8 cellular contexts compared by ENCODE assay signal in the genomic region with DNA sequence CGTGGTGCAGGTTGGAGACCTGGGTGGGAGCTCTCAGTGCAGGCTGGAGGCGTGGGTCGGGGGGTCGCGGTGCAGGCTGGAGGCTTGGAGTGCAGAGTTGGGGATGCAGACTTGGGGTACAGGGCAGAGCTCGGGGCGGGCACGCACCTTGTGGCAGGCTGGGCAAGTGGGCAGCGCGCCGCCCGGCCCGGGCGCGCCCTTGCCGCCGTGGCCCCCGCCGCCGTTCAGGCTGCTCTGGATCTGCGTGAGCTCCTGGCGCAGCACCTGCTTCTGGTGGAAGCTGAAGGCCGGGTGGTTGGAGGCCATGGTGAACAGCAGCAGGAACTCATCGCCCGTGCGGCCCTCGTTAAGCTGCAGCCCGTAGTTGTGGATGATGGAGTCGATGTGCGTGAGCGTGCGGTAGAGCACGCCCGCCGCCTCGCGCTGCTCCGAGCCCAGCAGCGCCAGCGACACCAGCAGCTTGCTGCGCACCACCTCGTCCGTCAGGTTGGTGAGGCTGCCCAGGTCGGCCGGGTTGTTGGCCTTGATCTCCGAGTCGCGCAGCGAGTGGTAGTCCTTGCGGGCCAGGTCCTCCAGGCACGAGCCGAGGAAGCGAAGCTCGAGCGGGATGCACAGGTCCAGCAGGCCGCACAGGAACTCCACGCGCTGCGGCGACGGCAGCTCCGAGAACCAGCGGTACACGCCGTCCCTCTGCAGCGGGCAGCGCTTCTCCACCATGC. TPM values are rescaled to one million over a fixed set of nuclear protein-coding genes. Genes with fewer than 3 reads are reported as not detected.
DNase-seq lines count a peak whose midpoint lies in the region; ATAC-seq, FAIRE-seq and TF ChIP-seq lines count a peak whose summit lies in the region.
"Not testable (repeated sequence)": the region's sequence is repeated elsewhere in the genome, so short reads cannot be mapped to it uniquely, and the experiment has no call there.

No MANE protein-coding gene starts in this region.

- H3K4me3 Mint-ChIP-seq in GM23338: peak overlapping the region; percentile 73
- H3K4me3 Mint-ChIP-seq in activated CD8-positive, alpha-beta memory T cell treated with anti-CD3 and anti-CD28 coated beads, Interleukin-2, amount 10 ng/mL, durations not matched to agents 7 days and 5 days: peak overlapping the region; percentile 48

- peak; percentile 10 for ATAC-seq in GM23338
- ATAC-seq in activated CD8-positive, alpha-beta memory T cell treated with anti-CD3 and anti-CD28 coated beads, Interleukin-2, amount 10 ng/mL, durations not matched to agents 7 days and 5 days: not testable (repeated sequence)

- H3K4me1 Mint-ChIP-seq in GM23338: peaks cover 51% of the 10 kb centered on the region
- H3K4me1 Mint-ChIP-seq in activated CD8-positive, alpha-beta memory T cell treated with anti-CD3 and anti-CD28 coated beads, Interleukin-2, amount 10 ng/mL, durations not matched to agents 7 days and 5 days: peaks cover 32% of the 10 kb centered on the region

- H3K79me2 ChIP-seq in GM23338 (replicated peaks; ENCODE audit: insufficient read depth) (peaks cover 43% of the 10 kb centered on the region), OCI-LY1 (ENCODE audit: insufficient read depth, low read length) (peaks cover 29% of the 10 kb centered on the region), smooth muscle cell (ENCODE audit: low read depth) (peaks cover 50% of the 10 kb centered on the region)

- not testable (repeated sequence) for H3K27ac ChIP-seq in A673 (ENCODE audit: low read depth, low read length, poor library complexity, severe bottlenecking); GM23338 (ENCODE audit: low read depth); OCI-LY1 (ENCODE audit: low read depth, low read length, poor library complexity, severe bottlenecking); smooth muscle cell (ENCODE audit: low read depth)

- H3K4me3 ChIP-seq in A673 (ENCODE audit: low read depth, low read length, poor library complexity, severe bottlenecking) (peak overlapping the region; percentile 54), GM23338 (peak overlapping the region; percentile 61), OCI-LY1 (ENCODE audit: low read depth, low read length, poor library complexity, severe bottlenecking) (peak overlapping the region; percentile 71), bronchial epithelial cell (ENCODE audit: low read depth, low read length) (peak overlapping the region; percentile 48), mucosa of stomach (ENCODE audit: low read length) (peak overlapping the region; percentile 31), smooth muscle cell (peak overlapping the region; percentile 53)

- H3K9me3 ChIP-seq in A673 (ENCODE audit: low read depth, low read length, poor library complexity, severe bottlenecking); OCI-LY1 (ENCODE audit: low read length); mucosa of stomach (ENCODE audit: control insufficient read depth, low read length); smooth muscle cell (replicated peaks; ENCODE audit: low read depth): not testable (repeated sequence)

- not testable (repeated sequence) for H3K36me3 Mint-ChIP-seq in GM23338 (ENCODE audit: low read depth); activated CD8-positive, alpha-beta memory T cell treated with anti-CD3 and anti-CD28 coated beads, Interleukin-2, amount 10 ng/mL, durations not matched to agents 7 days and 5 days

- BruUV-seq in A673 (replicated peaks; lab: Mats Ljungman, UMichigan): not testable (repeated sequence)

- H3K27me3 Mint-ChIP-seq in GM23338 (ENCODE audit: insufficient read depth, low read depth, poor library complexity): peaks cover 16% of the 10 kb centered on the region
- peaks cover 70% of the 10 kb centered on the region for H3K27me3 Mint-ChIP-seq in activated CD8-positive, alpha-beta memory T cell treated with anti-CD3 and anti-CD28 coated beads, Interleukin-2, amount 10 ng/mL, durations not matched to agents 7 days and 5 days

- not testable (repeated sequence) for H3K36me3 ChIP-seq in A673 (ENCODE audit: insufficient read depth, low read length, poor library complexity, severe bottlenecking); GM23338 (ENCODE audit: insufficient read depth); OCI-LY1 (ENCODE audit: insufficient read depth, low read length); bronchial epithelial cell (ENCODE audit: control insufficient read depth, insufficient read depth, low read length); mucosa of stomach (ENCODE audit: control insufficient read depth, insufficient read depth, low read length); smooth muscle cell (ENCODE audit: low read depth)

- DNase-seq in A673 (ENCODE audit: low spot score): peak; percentile 53
- DNase-seq in GM23338 (ENCODE audit: low spot score): peak; percentile 35
- DNase-seq in activated CD8-positive, alpha-beta memory T cell treated with anti-CD3 and anti-CD28 coated beads, Interleukin-2, amount 10 ng/mL, durations not matched to agents 7 days and 5 days; bronchial epithelial cell (ENCODE audit: low read depth); smooth muscle cell (lab: John Stamatoyannopoulos, UW; ENCODE audit: unreplicated experiment): not testable (repeated sequence)
- DNase-seq in head of caudate nucleus: peak in 28 of 42 donors; percentile 16 to 66 (median 40)

- CTCF ChIA-PET in A673 (lab: Charles Lee); activated CD8-positive, alpha-beta memory T cell treated with anti-CD3 and anti-CD28 coated beads, Interleukin-2, amount 10 ng/mL, durations not matched to agents 7 days and 5 days (lab: Charles Lee): not testable (repeated sequence)

- 4% methylated on average over 41 of the region's 67 CpGs for WGBS in smooth muscle cell (ENCODE audit: low lambda C conversion rate)

- H3K9me3 Mint-ChIP-seq in GM23338; activated CD8-positive, alpha-beta memory T cell treated with anti-CD3 and anti-CD28 coated beads, Interleukin-2, amount 10 ng/mL, durations not matched to agents 7 days and 5 days (ENCODE audit: low read depth): not testable (repeated sequence)

- not testable (repeated sequence) for H2AFZ ChIP-seq in GM23338; OCI-LY1 (ENCODE audit: low read length); smooth muscle cell (ENCODE audit: low read depth)

- H3K4me2 ChIP-seq in GM23338 (peak overlapping the region; percentile 83), OCI-LY1 (ENCODE audit: low read length) (peak overlapping the region; percentile 95), smooth muscle cell (peak overlapping the region; percentile 90)

- H4K20me1 ChIP-seq in GM23338 (replicated peaks; ENCODE audit: insufficient read depth) (peaks cover 41% of the 10 kb centered on the region), smooth muscle cell (ENCODE audit: low read depth) (peaks cover 53% of the 10 kb centered on the region)
- not testable (repeated sequence) for H4K20me1 ChIP-seq in OCI-LY1 (ENCODE audit: insufficient read depth, low read length)

- not testable (repeated sequence) for H3K9me2 ChIP-seq in GM23338 (ENCODE audit: insufficient read depth); OCI-LY1 (ENCODE audit: low read depth, low read length)

- not testable (repeated sequence) for H3K27ac Mint-ChIP-seq in GM23338; activated CD8-positive, alpha-beta memory T cell treated with anti-CD3 and anti-CD28 coated beads, Interleukin-2, amount 10 ng/mL, durations not matched to agents 7 days and 5 days

- intact Hi-C loops in A673 (cut with micrococcal nuclease; ENCODE audit: unreplicated experiment): loop anchor here (5.0 kb wide), 1 partner anchor 54 kb away; no protein-coding TSS in a partner anchor
- intact Hi-C loops in head of caudate nucleus (cut with DNase I): loop anchor here (5.0 kb wide), 1 partner anchor 99 kb away; a partner anchor contains a TSS

- not testable (repeated sequence) for H3F3A ChIP-seq in GM23338 (replicated peaks; ENCODE audit: low read depth); OCI-LY1 (ENCODE audit: insufficient read depth, low read length); smooth muscle cell (ENCODE audit: low read depth)

- POLR2A ChIA-PET in A673 (lab: Charles Lee; ENCODE audit: low non-redundant PET): not testable (repeated sequence)

- FAIRE-seq in bronchial epithelial cell (lab: Jason Lieb, UNC): not testable (repeated sequence)

- not testable (repeated sequence) for H3K27me3 ChIP-seq in A673 (replicated peaks; ENCODE audit: insufficient read depth, low read depth, low read length, poor library complexity); OCI-LY1 (ENCODE audit: insufficient read depth, low read length); bronchial epithelial cell (ENCODE audit: control insufficient read depth, insufficient read depth, low read length); mucosa of stomach (ENCODE audit: control insufficient read depth, insufficient read depth, low read length); smooth muscle cell (ENCODE audit: low read depth)
- peaks cover 14% of the 10 kb centered on the region for H3K27me3 ChIP-seq in GM23338 (ENCODE audit: insufficient read depth)

- not testable (repeated sequence) for TF ChIP-seq CTCF in A673 (conservative IDR thresholded peaks at IDR 0.05; ENCODE audit: low read depth, low read length); GM23338 (conservative IDR thresholded peaks at IDR 0.05; ENCODE audit: low read depth in 2 of 2); OCI-LY1 (IDR thresholded peaks at IDR 0.05; ENCODE audit: low read length); bronchial epithelial cell (IDR thresholded peaks at IDR 0.05; ENCODE audit: insufficient read depth, low read length, severe bottlenecking); smooth muscle cell (IDR thresholded peaks at IDR 0.05; ENCODE audit: borderline replicate concordance, insufficient read depth, poor library complexity, severe bottlenecking)

- H3K4me1 ChIP-seq in A673 (ENCODE audit: insufficient read depth, low read length, poor library complexity, severe bottlenecking) (peaks cover 14% of the 10 kb centered on the region), GM23338 (ENCODE audit: insufficient read depth) (peaks cover 21% of the 10 kb centered on the region), OCI-LY1 (ENCODE audit: insufficient read depth, low read length, severe bottlenecking) (peaks cover 56% of the 10 kb centered on the region), mucosa of stomach (ENCODE audit: control insufficient read depth, insufficient read depth, low read length) (peaks cover 39% of the 10 kb centered on the region), smooth muscle cell (ENCODE audit: low read depth) (peaks cover 30% of the 10 kb centered on the region)

- H3K9ac ChIP-seq in OCI-LY1 (ENCODE audit: low read length) (peak overlapping the region; percentile 67; the same call in 1 of the 2 replicates), mucosa of stomach (ENCODE audit: low read length) (peak overlapping the region; percentile 41)
- H3K9ac ChIP-seq in smooth muscle cell (ENCODE audit: low read depth): not testable (repeated sequence)

RNA-seq across cellular contexts. Expression of a gene that starts 1.1 kb away (rescaled TPM):
- total RNA-seq in A673 (2021): 30.3 and 32.3 TPM in 2 replicates
- 22.4 and 31.2 TPM in 2 replicates for total RNA-seq in GM23338 (2014; rRNA removed; shearing (Covaris generic))
- polyA plus RNA-seq in GM23338 (2016; fragmentation: Nextera tagmentation; extraction: Ambion mirVana): 6.8 and 7.6 TPM in 2 replicates
- total RNA-seq in activated CD8-positive, alpha-beta memory T cell treated with anti-CD3 and anti-CD28 coated beads, Interleukin-2, amount 10 ng/mL, durations not matched to agents 7 days and 5 days: 1 to 10 TPM in 1 of 2 experiments, under 1 TPM in 1; 0.63 to 1.5 TPM
- total RNA-seq in bronchial epithelial cell: 2.9 and 4.2 TPM in 2 replicates
- total RNA-seq in smooth muscle cell: 8.3 and 8.5 TPM in 2 replicates
- 4.6 and 4.8 TPM in 2 replicates for polyA plus RNA-seq in smooth muscle cell
